ENCODE assay signal across 2 cellular contexts in genomic region chr1:24415910-24416665, GRCh38.
TF ChIP-seq lines count a peak whose summit lies in the region.

No MANE protein-coding gene starts in this region.

TF ChIP-seq in HEK293T, 16 proteins besides CTCF, POLR2A, EP300 and RAD21:
- TF ChIP-seq L3MBTL2 (conservative IDR thresholded peaks at IDR 0.05) (peak; percentile 58), NFRKB (IDR thresholded peaks at IDR 0.05) (no peak)

TF ChIP-seq in H1, 55 proteins besides CTCF, POLR2A, EP300 and RAD21:
- TF ChIP-seq KDM4A (IDR thresholded peaks at IDR 0.05; ENCODE audit: low read depth, low read length, severe bottlenecking) (peak; percentile 48), RBBP5 (IDR thresholded peaks at IDR 0.05; ENCODE audit: borderline replicate concordance, low read depth, low read length) (0 out of 2 replicates have a peak, but pooled peaks have one; percentile 2), ZNF274 (IDR thresholded peaks at IDR 0.05; ENCODE audit: borderline replicate concordance, extremely low read depth, low read length) (no peak), MAX (IDR thresholded peaks at IDR 0.05) (peak; percentile 66), TAF1 (IDR thresholded peaks at IDR 0.05; ENCODE audit: low read depth, low read length) (0 out of 2 replicates have a peak, but pooled peaks have one; percentile 2), CHD1 (IDR thresholded peaks at IDR 0.05; ENCODE audit: low read depth, low read length) (no peak), SAP30 (IDR thresholded peaks at IDR 0.05; ENCODE audit: insufficient read depth, insufficient replicate concordance, low read length) (peak; percentile 27), PHF8 (conservative IDR thresholded peaks at IDR 0.05; ENCODE audit: low read depth, low read length) (no peak), EGR1 (IDR thresholded peaks at IDR 0.05; ENCODE audit: borderline replicate concordance, low read depth, low read length) (no peak), E2F6 (IDR thresholded peaks at IDR 0.05) (peak; percentile 34; the same call in 1 of the 2 replicates)
